ENCODE assay signal across 30 cellular contexts in genomic region chr5:147818290-147818689, GRCh38. TPM values are rescaled to one million over a fixed set of nuclear protein-coding genes. Genes with fewer than 3 reads are reported as not detected.
DNase-seq lines count a peak whose midpoint lies in the region; ATAC-seq and TF ChIP-seq lines count a peak whose summit lies in the region.
"Had no signal": no experiment of that assay in that cellular context is flagged by ENCODE, and none has a peak within 500 bp of the region (broad histone marks: within the 10 kb centered on the region; RNA-seq: fewer than 3 reads in every experiment).

No MANE protein-coding gene starts in this region.

- H3K9ac ChIP-seq in parathyroid adenoma, result no peak overlapping the region

- DNase-seq in Calu3 (no peak), NCI-H69 (lab: John Stamatoyannopoulos, UW) (peak; percentile 31), fibroblast of villous mesenchyme (ENCODE audit: low read depth) (peak; percentile 8), NCI-H128 (lab: John Stamatoyannopoulos, UW; ENCODE audit: unreplicated experiment) (no peak), midbrain (lab: John Stamatoyannopoulos, UW) (no peak)
- DNase-seq in natural killer cell treated with Interleukin-12 subunit alpha and Interleukin-12 subunit beta and Interleukin-15 and Interleukin-18, amount 100 ng/mL, for 72 hours (ENCODE audit: low spot score), result no peak
- no peak for DNase-seq in activated CD8-positive, alpha-beta memory T cell treated with anti-CD3 and anti-CD28 coated beads, Interleukin-2, amount 10 ng/mL, durations not matched to agents 7 days and 5 days
- DNase-seq: activated CD4-positive, alpha-beta T cell treated with anti-CD3 and anti-CD28 coated beads, Interleukin-2, amount 50 U/mL, for 48 hours; activated CD8-positive, alpha-beta memory T cell treated with anti-CD3 and anti-CD28 coated beads, Interleukin-2, amount 50 U/mL, for 4 hours; Caco-2; DND-41; foreskin melanocyte; heart right ventricle; KG1; mammary epithelial cell; NCI-H1694; NCI-H2171; small intestine; T-cell; tibial artery had no signal

- H2AFZ ChIP-seq in parathyroid adenoma, result peak overlapping the region; percentile 17

- H3K4me1 ChIP-seq in parathyroid adenoma, result no peaks in the 10 kb centered on the region
- H3K4me1 ChIP-seq: esophagus muscularis mucosa, heart right ventricle, tibial artery had no signal

- no peak overlapping the region for H3K4me3 ChIP-seq in fibroblast of villous mesenchyme (ENCODE audit: low read depth, low read length)
- no peak overlapping the region for H3K4me3 ChIP-seq in parathyroid adenoma (ENCODE audit: low read depth, low read length)
- H3K4me3 ChIP-seq: BLaER1 treated with 17β-estradiol and CSF1 and Interleukin-3, amounts not matched to agents 10 nM and 100 nM; cardiac muscle cell; coronary artery; esophagus muscularis mucosa; heart right ventricle; tibial artery had no signal

- peak overlapping the region; percentile 1 for H3K27ac Mint-ChIP-seq in Calu3 (ENCODE audit: unreplicated experiment)
- no peak overlapping the region for H3K27ac Mint-ChIP-seq in natural killer cell treated with Interleukin-12 subunit alpha and Interleukin-12 subunit beta and Interleukin-15 and Interleukin-18, amount 100 ng/mL, for 72 hours
- no peak overlapping the region for H3K27ac Mint-ChIP-seq in activated CD8-positive, alpha-beta memory T cell treated with anti-CD3 and anti-CD28 coated beads, Interleukin-2, amount 10 ng/mL, durations not matched to agents 7 days and 5 days
- H3K27ac Mint-ChIP-seq: activated naive CD4-positive, alpha-beta T cell treated with anti-CD3 and anti-CD28 coated beads, Interleukin-2, amount 50 U/mL, for 24 hours; activated T-helper 17 cell treated with anti-CD3 and anti-CD28 coated beads, Interleukin-2, amount 50 U/mL, for 72 hours; T-cell had no signal

- no peaks in the 10 kb centered on the region for H3K9me3 ChIP-seq in parathyroid adenoma (ENCODE audit: control insufficient read depth, low read length)
- H3K9me3 ChIP-seq: Caco-2, esophagus muscularis mucosa, neutrophil, tibial artery had no signal

- H3K4me1 Mint-ChIP-seq in Calu3 (ENCODE audit: low read depth, unreplicated experiment), result peaks cover 30% of the 10 kb centered on the region
- peaks cover 0 to 4% of the 10 kb centered on the region in 2 donors for H3K4me1 Mint-ChIP-seq in natural killer cell treated with Interleukin-12 subunit alpha and Interleukin-12 subunit beta and Interleukin-15 and Interleukin-18, amount 100 ng/mL, for 72 hours (ENCODE audit: low read depth in 2 of 2)
- H3K4me1 Mint-ChIP-seq in activated CD8-positive, alpha-beta memory T cell treated with anti-CD3 and anti-CD28 coated beads, Interleukin-2, amount 10 ng/mL, durations not matched to agents 7 days and 5 days, result peaks cover 2% of the 10 kb centered on the region
- H3K4me1 Mint-ChIP-seq: activated naive CD4-positive, alpha-beta T cell treated with anti-CD3 and anti-CD28 coated beads, Interleukin-2, amount 50 U/mL, for 24 hours; activated T-helper 17 cell treated with anti-CD3 and anti-CD28 coated beads, Interleukin-2, amount 50 U/mL, for 72 hours; T-cell had no signal

- no peaks in the 10 kb centered on the region for H3K27me3 ChIP-seq in parathyroid adenoma (ENCODE audit: control insufficient read depth, insufficient read depth, low read length)
- H3K27me3 ChIP-seq: BLaER1 treated with 17β-estradiol and CSF1 and Interleukin-3, amounts not matched to agents 10 nM and 100 nM; cardiac muscle cell; esophagus muscularis mucosa; neutrophil; tibial artery had no signal

- no peaks in the 10 kb centered on the region for H3K27me3 Mint-ChIP-seq in Calu3 (ENCODE audit: unreplicated experiment)
- H3K27me3 Mint-ChIP-seq in natural killer cell treated with Interleukin-12 subunit alpha and Interleukin-12 subunit beta and Interleukin-15 and Interleukin-18, amount 100 ng/mL, for 72 hours, result peaks cover 8 to 12% of the 10 kb centered on the region in 2 donors
- no peaks in the 10 kb centered on the region for H3K27me3 Mint-ChIP-seq in activated CD8-positive, alpha-beta memory T cell treated with anti-CD3 and anti-CD28 coated beads, Interleukin-2, amount 10 ng/mL, durations not matched to agents 7 days and 5 days
- H3K27me3 Mint-ChIP-seq: activated naive CD4-positive, alpha-beta T cell treated with anti-CD3 and anti-CD28 coated beads, Interleukin-2, amount 50 U/mL, for 24 hours; activated T-helper 17 cell treated with anti-CD3 and anti-CD28 coated beads, Interleukin-2, amount 50 U/mL, for 72 hours had no signal

- H3K36me3 ChIP-seq in parathyroid adenoma (ENCODE audit: control insufficient read depth, insufficient read depth, low read length), result no peaks in the 10 kb centered on the region
- H3K36me3 ChIP-seq: BLaER1 treated with 17β-estradiol and CSF1 and Interleukin-3, amounts not matched to agents 10 nM and 100 nM; cardiac muscle cell; esophagus muscularis mucosa; heart right ventricle; neutrophil; tibial artery had no signal

- CTCF ChIA-PET in Calu3 (lab: Charles Lee), result interaction anchor here (0.6 kb wide), 1 partner anchor 328 kb away, joined by 3 read pairs; no protein-coding TSS in a partner anchor
- CTCF ChIA-PET in activated CD8-positive, alpha-beta memory T cell treated with anti-CD3 and anti-CD28 coated beads, Interleukin-2, amount 10 ng/mL, durations not matched to agents 7 days and 5 days (lab: Charles Lee), result no interaction called here

- intact Hi-C loops in Calu3 (cut with micrococcal nuclease; ENCODE audit: unreplicated experiment), result no loop called here

- no peaks in the 10 kb centered on the region for H3K9me3 Mint-ChIP-seq in Calu3 (ENCODE audit: low read depth, unreplicated experiment)
- H3K9me3 Mint-ChIP-seq in natural killer cell treated with Interleukin-12 subunit alpha and Interleukin-12 subunit beta and Interleukin-15 and Interleukin-18, amount 100 ng/mL, for 72 hours, result no peaks in the 10 kb centered on the region
- no peaks in the 10 kb centered on the region for H3K9me3 Mint-ChIP-seq in activated CD8-positive, alpha-beta memory T cell treated with anti-CD3 and anti-CD28 coated beads, Interleukin-2, amount 10 ng/mL, durations not matched to agents 7 days and 5 days (ENCODE audit: low read depth)
- H3K9me3 Mint-ChIP-seq: activated naive CD4-positive, alpha-beta T cell treated with anti-CD3 and anti-CD28 coated beads, Interleukin-2, amount 50 U/mL, for 24 hours; activated T-helper 17 cell treated with anti-CD3 and anti-CD28 coated beads, Interleukin-2, amount 50 U/mL, for 72 hours had no signal

- no peak for TF ChIP-seq CTCF in Calu3 (IDR thresholded peaks at IDR 0.05; ENCODE audit: unreplicated experiment)
- TF ChIP-seq CTCF in fibroblast of villous mesenchyme (IDR thresholded peaks at IDR 0.05; ENCODE audit: insufficient read depth, low read depth, low read length), result no peak
- no peak for TF ChIP-seq CTCF in parathyroid adenoma (IDR thresholded peaks at IDR 0.05)

- H3K36me3 Mint-ChIP-seq in Calu3 (ENCODE audit: insufficient read depth, unreplicated experiment), result no peaks in the 10 kb centered on the region
- no peaks in the 10 kb centered on the region for H3K36me3 Mint-ChIP-seq in natural killer cell treated with Interleukin-12 subunit alpha and Interleukin-12 subunit beta and Interleukin-15 and Interleukin-18, amount 100 ng/mL, for 72 hours
- no peaks in the 10 kb centered on the region for H3K36me3 Mint-ChIP-seq in activated CD8-positive, alpha-beta memory T cell treated with anti-CD3 and anti-CD28 coated beads, Interleukin-2, amount 10 ng/mL, durations not matched to agents 7 days and 5 days
- H3K36me3 Mint-ChIP-seq: activated naive CD4-positive, alpha-beta T cell treated with anti-CD3 and anti-CD28 coated beads, Interleukin-2, amount 50 U/mL, for 24 hours; T-cell had no signal

- H3K4me2 ChIP-seq in parathyroid adenoma (ENCODE audit: low read length), result no peak overlapping the region

- no peaks in the 10 kb centered on the region for H3K79me2 ChIP-seq in parathyroid adenoma

- ATAC-seq in natural killer cell treated with Interleukin-12 subunit alpha and Interleukin-12 subunit beta and Interleukin-15 and Interleukin-18, amount 100 ng/mL, for 72 hours, result no peak
- no peak for ATAC-seq in activated CD8-positive, alpha-beta memory T cell treated with anti-CD3 and anti-CD28 coated beads, Interleukin-2, amount 10 ng/mL, durations not matched to agents 7 days and 5 days
- ATAC-seq: activated CD4-positive, CD25-positive, alpha-beta regulatory T cell treated with anti-CD3 and anti-CD28 coated beads, Interleukin-2, amount 50 U/mL, for 24 hours; activated T-helper 17 cell treated with anti-CD3 and anti-CD28 coated beads, Interleukin-2, amount 50 U/mL, for 72 hours; heart right ventricle; T-cell had no signal

- no peak overlapping the region for H3K27ac ChIP-seq in parathyroid adenoma
- H3K27ac ChIP-seq: cardiac muscle cell, coronary artery, esophagus muscularis mucosa, heart right ventricle, neutrophil, tibial artery had no signal

- BruUV-seq in Calu3 (replicated peaks; lab: Mats Ljungman, UMichigan), result no TSS peak

- no peak overlapping the region for H3K4me3 Mint-ChIP-seq in Calu3 (ENCODE audit: low read depth, unreplicated experiment)
- H3K4me3 Mint-ChIP-seq in natural killer cell treated with Interleukin-12 subunit alpha and Interleukin-12 subunit beta and Interleukin-15 and Interleukin-18, amount 100 ng/mL, for 72 hours, result no peak overlapping the region
- no peak overlapping the region for H3K4me3 Mint-ChIP-seq in activated CD8-positive, alpha-beta memory T cell treated with anti-CD3 and anti-CD28 coated beads, Interleukin-2, amount 10 ng/mL, durations not matched to agents 7 days and 5 days
- H3K4me3 Mint-ChIP-seq: activated naive CD4-positive, alpha-beta T cell treated with anti-CD3 and anti-CD28 coated beads, Interleukin-2, amount 50 U/mL, for 24 hours; activated T-helper 17 cell treated with anti-CD3 and anti-CD28 coated beads, Interleukin-2, amount 50 U/mL, for 72 hours; T-cell had no signal

RNA-seq across cellular contexts. Expression of gene SPINK1, which starts 13.2 kb away (rescaled TPM):
- total RNA-seq in Calu3 (2022) (307 and 444 TPM in 2 replicates), fibroblast of villous mesenchyme (0.32 TPM in 1 of 2 replicates, not detected in the other)
- not detected for total RNA-seq in natural killer cell treated with Interleukin-12 subunit alpha and Interleukin-12 subunit beta and Interleukin-15 and Interleukin-18, amount 100 ng/mL, for 72 hours
- total RNA-seq in activated CD8-positive, alpha-beta memory T cell treated with anti-CD3 and anti-CD28 coated beads, Interleukin-2, amount 10 ng/mL, durations not matched to agents 7 days and 5 days, result not detected
- total RNA-seq: activated T-helper 17 cell treated with anti-CD3 and anti-CD28 coated beads, Interleukin-2, amount 50 U/mL, for 72 hours; cardiac muscle cell; esophagus muscularis mucosa; mammary epithelial cell; pulmonary artery endothelial cell had no signal

RNA-seq across cellular contexts. Expression of gene JAKMIP2, which starts 35.8 kb away (rescaled TPM):
- total RNA-seq in Calu3 (2022) (not detected in 2 replicates), fibroblast of villous mesenchyme (3.2 and 3.5 TPM in 2 replicates)
- 1 to 10 TPM; 5.5 to 6.8 TPM for total RNA-seq in natural killer cell treated with Interleukin-12 subunit alpha and Interleukin-12 subunit beta and Interleukin-15 and Interleukin-18, amount 100 ng/mL, for 72 hours
- 1 to 10 TPM; 5.2 to 6.1 TPM for total RNA-seq in activated CD8-positive, alpha-beta memory T cell treated with anti-CD3 and anti-CD28 coated beads, Interleukin-2, amount 10 ng/mL, durations not matched to agents 7 days and 5 days

Comparison
In these comparisons a context has a peak if more than half of its experiments do, and no peak if none do; other contexts are left out.
1. DNase-seq: peak in NCI-H69 (single experiment) and fibroblast of villous mesenchyme (single experiment); none in Calu3 (single experiment), natural killer cell treated with Interleukin-12 subunit alpha and Interleukin-12 subunit beta and Interleukin-15 and Interleukin-18, amount 100 ng/mL, for 72 hours (single experiment), NCI-H128 (single experiment), midbrain (single experiment) and activated CD8-positive, alpha-beta memory T cell treated with anti-CD3 and anti-CD28 coated beads, Interleukin-2, amount 10 ng/mL, durations not matched to agents 7 days and 5 days (single experiment).
2. RNA of gene SPINK1, which starts 13.2 kb away (total RNA-seq): 307 to 444 TPM in Calu3; 0.32 TPM in fibroblast of villous mesenchyme, not detected in natural killer cell treated with Interleukin-12 subunit alpha and Interleukin-12 subunit beta and Interleukin-15 and Interleukin-18, amount 100 ng/mL, for 72 hours and not detected in activated CD8-positive, alpha-beta memory T cell treated with anti-CD3 and anti-CD28 coated beads, Interleukin-2, amount 10 ng/mL, durations not matched to agents 7 days and 5 days; every median in the first group is over 100 times any median in the second.